In the genomic region with DNA sequence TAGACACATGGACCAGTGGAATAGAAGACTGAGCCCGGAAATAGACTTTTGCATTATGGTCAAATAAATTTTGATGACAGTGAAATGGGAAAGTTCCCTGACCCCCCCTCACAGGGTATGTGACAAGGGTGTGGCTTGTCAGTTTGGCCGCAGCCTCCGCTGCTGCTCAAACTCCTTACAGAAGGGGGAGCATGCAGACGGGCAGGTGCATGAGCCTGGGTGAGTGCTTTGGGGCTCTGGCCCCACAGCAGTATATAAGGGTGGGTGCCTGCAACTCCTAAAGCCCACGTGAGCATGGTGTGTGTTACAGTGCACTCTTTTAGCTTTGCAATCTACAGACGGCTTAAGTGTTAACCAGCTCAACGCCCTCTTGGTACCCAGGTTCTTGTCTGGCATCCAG, we compare ENCODE assay signal across 32 cellular contexts. TPM values are rescaled to one million over a fixed set of nuclear protein-coding genes. Genes with fewer than 3 reads are reported as not detected.
"Had no signal": no experiment of that assay in that cellular context is flagged by ENCODE, and none has a peak within 500 bp of the region (broad histone marks: within the 10 kb centered on the region; RNA-seq: fewer than 3 reads in every experiment).

No MANE protein-coding gene starts in this region.

- H3K4me3 Mint-ChIP-seq: mesothelial cell of epicardium had no signal

- H3K4me1 Mint-ChIP-seq: mesothelial cell of epicardium had no signal

- H3K4me1 ChIP-seq: esophagus squamous epithelium, heart right ventricle, left lung, lower lobe of right lung had no signal

- H3K9me3 ChIP-seq: gastrocnemius medialis, lower lobe of right lung, mucosa of descending colon had no signal

- H3K36me3 ChIP-seq: esophagus squamous epithelium, gastrocnemius medialis, heart right ventricle, left lung, lower lobe of right lung had no signal

- H3K27ac Mint-ChIP-seq: mesothelial cell of epicardium had no signal

- FAIRE-seq: colon, endothelial cell of umbilical vein, islet of Langerhans, keratinocyte had no signal

- H3K36me3 Mint-ChIP-seq: mesothelial cell of epicardium had no signal

- H3K4me3 ChIP-seq: coronary artery, dorsolateral prefrontal cortex, esophagus squamous epithelium, gastrocnemius medialis, heart right ventricle, left lung, lower lobe of right lung, mucosa of descending colon had no signal

- H3K27me3 ChIP-seq: gastrocnemius medialis, left lung had no signal

- H3K27ac ChIP-seq: coronary artery, dorsolateral prefrontal cortex, esophagus squamous epithelium, gastrocnemius medialis, heart right ventricle, left lung, lower lobe of right lung had no signal

- ATAC-seq: gastrocnemius medialis, heart right ventricle, left cardiac atrium, left lung, left ventricle myocardium superior, lower lobe of right lung, mucosa of descending colon had no signal

- DNase-seq: dermis blood vessel endothelial cell; dorsolateral prefrontal cortex; effector CD4-positive, alpha-beta T cell; effector memory CD4-positive, alpha-beta T cell; esophagus squamous epithelium; foreskin fibroblast; foreskin melanocyte; gastrocnemius medialis; glutamatergic neuron; head of caudate nucleus; heart right ventricle; hippocampal formation; left cardiac atrium; left ventricle myocardium superior; lower lobe of right lung; mesenchymal stem cell; mucosa of descending colon had no signal

RNA-seq across cellular contexts. Expression of gene CAPSL, which starts 21.9 kb away (rescaled TPM):
- total RNA-seq: dermis blood vessel endothelial cell, endothelial cell of umbilical vein, epithelial cell of proximal tubule, esophagus squamous epithelium, gastrocnemius medialis, glomerular endothelial cell, heart right ventricle, kidney epithelial cell, left cardiac atrium, left ventricle myocardium superior, lower leg skin, lung microvascular endothelial cell, mesenteric fat pad, mesothelial cell of epicardium, mucosa of descending colon had no signal
- polyA plus RNA-seq: endothelial cell of umbilical vein, esophagus, heart right ventricle, keratinocyte had no signal

RNA-seq across cellular contexts. Expression of gene UGT3A1, which starts 30.9 kb away (rescaled TPM):
- total RNA-seq: cerebellum, dermis blood vessel endothelial cell, endothelial cell of umbilical vein, glomerular endothelial cell, heart right ventricle, left cardiac atrium, left lung, left ventricle myocardium superior, lower lobe of right lung, lung microvascular endothelial cell, mesenteric fat pad, mesothelial cell of epicardium, mucosa of descending colon had no signal
- polyA plus RNA-seq: endothelial cell of umbilical vein, heart right ventricle, keratinocyte had no signal
